ENCODE assay signal across 32 cellular contexts in the genomic region with DNA sequence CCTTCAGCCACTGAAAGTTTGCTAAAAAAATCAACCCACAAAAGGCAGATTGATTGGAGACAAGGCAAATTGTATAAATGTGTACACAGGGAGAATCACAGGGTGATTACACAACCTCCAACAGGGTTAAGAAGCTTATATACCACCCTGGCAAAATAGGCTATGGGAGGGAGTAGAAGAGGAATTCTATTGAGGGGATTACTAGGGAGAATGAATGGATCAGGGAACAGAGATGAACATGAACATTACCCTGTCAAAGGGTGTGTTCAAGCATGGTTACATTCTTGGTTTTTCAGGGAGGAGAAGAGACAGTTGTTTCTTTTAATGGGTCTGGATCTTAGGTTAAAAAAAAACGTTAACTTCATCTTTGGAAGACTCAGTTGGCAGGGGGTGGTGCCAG. TPM values are rescaled to one million over a fixed set of nuclear protein-coding genes. Genes with fewer than 3 reads are reported as not detected.
"Had no signal": no experiment of that assay in that cellular context is flagged by ENCODE, and none has a peak within 500 bp of the region (broad histone marks: within the 10 kb centered on the region; RNA-seq: fewer than 3 reads in every experiment).

No MANE protein-coding gene starts in this region.

- H3K4me3 ChIP-seq: adrenal gland, body of pancreas, esophagus squamous epithelium, heart right ventricle, left lung, lower lobe of right lung, pancreas, psoas muscle, suprapubic skin, tibial artery, upper lobe of right lung had no signal

- H3K27ac ChIP-seq: adrenal gland, body of pancreas, epithelial cell of prostate, esophagus squamous epithelium, heart right ventricle, left lung, lower lobe of right lung, neutrophil, pancreas, psoas muscle, suprapubic skin, tibial artery, upper lobe of right lung, WERI-Rb-1 had no signal

- H3K36me3 ChIP-seq: adrenal gland, esophagus squamous epithelium, heart right ventricle, left lung, lower lobe of right lung, neutrophil, pancreas, suprapubic skin, tibial artery, upper lobe of right lung, WERI-Rb-1 had no signal

- DNase-seq: activated CD4-positive, alpha-beta T cell treated with anti-CD3 and anti-CD28 coated beads for 48 hours; activated CD4-positive, alpha-beta T cell treated with anti-CD3 and anti-CD28 coated beads, Interleukin-2, amount 50 U/mL, for 48 hours; activated CD8-positive, alpha-beta memory T cell treated with anti-CD3 and anti-CD28 coated beads, Interleukin-2, amount 50 U/mL, for 4 hours; activated effector memory CD4-positive, alpha-beta T cell treated with anti-CD3 and anti-CD28 coated beads, Interleukin-2, amount 50 U/mL, for 16 hours; activated naive CD4-positive, alpha-beta T cell treated with anti-CD3 and anti-CD28 coated beads for 36 hours; activated naive CD8-positive, alpha-beta T cell treated with anti-CD3 and anti-CD28 coated beads for 36 hours; activated T-cell treated with anti-CD3 and anti-CD28 coated beads, Interleukin-2, amount 50 U/mL, for 1 hour; adrenal gland; aorta; body of pancreas; dermis blood vessel endothelial cell; effector CD4-positive, alpha-beta T cell; esophagus squamous epithelium; foreskin melanocyte; heart right ventricle; kidney glomerular epithelial cell; left lung; lower lobe of right lung; mesenchymal stem cell; pancreas; psoas muscle; stimulated activated CD4-positive, alpha-beta T cell treated with anti-CD3 and anti-CD28 coated beads, Interleukin-15, amount 100 ng/mL, for 24 hours; stimulated activated CD4-positive, alpha-beta T cell treated with anti-CD3 and anti-CD28 coated beads, Interleukin-2, amount 100 ng/mL, for 24 hours; stimulated activated naive CD4-positive, alpha-beta T cell; tibial artery; upper lobe of right lung; WERI-Rb-1 had no signal

- H3K27me3 ChIP-seq: body of pancreas, pancreas had no signal

- ATAC-seq: activated CD4-positive, CD25-positive, alpha-beta regulatory T cell treated with anti-CD3 and anti-CD28 coated beads, Interleukin-2, amount 50 U/mL, for 24 hours; body of pancreas; heart right ventricle; left lung; lower lobe of right lung; pancreas; psoas muscle; upper lobe of right lung had no signal

- H3K4me1 ChIP-seq: upper lobe of right lung had no signal

RNA-seq across cellular contexts. Expression of a gene that starts 39.8 kb away (rescaled TPM):
- total RNA-seq: activated naive CD4-positive, alpha-beta T cell treated with anti-CD3 and anti-CD28 coated beads for 36 hours; activated T-helper 1 cell treated with anti-CD3 and anti-CD28 coated beads, Interleukin-12 subunit alpha, Interleukin-12 subunit beta, Interleukin-2, Interleukin-4 antibody, amounts not matched to agents 30 ng/mL and 10 ng/mL and 1 ng/mL, durations not matched to agents 14 hours and 24 hours and 36 hours; aorta had no signal
- polyA plus RNA-seq: heart right ventricle had no signal
